ENCODE assay signal across 1 cellular context in the genomic region with DNA sequence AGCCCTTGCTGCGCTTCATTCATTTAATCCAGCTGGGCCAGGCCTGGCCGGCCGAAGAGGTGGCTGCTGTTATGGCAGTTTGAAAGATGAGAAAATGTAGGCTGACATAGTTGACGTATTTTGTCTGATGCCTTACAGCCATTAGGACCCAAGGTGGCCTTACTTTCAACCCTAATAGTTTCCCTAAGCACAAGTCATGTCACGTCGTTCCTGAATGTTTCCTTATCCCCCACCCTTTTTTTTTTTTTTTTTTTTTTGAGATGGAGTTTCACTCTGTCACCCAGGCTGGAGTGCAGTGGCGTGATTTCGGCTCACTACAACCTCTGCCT.
A peak's percentile ranks its signal among the peaks of the same experiment; 100 is the strongest.
TF ChIP-seq lines count a peak whose summit lies in the region.

No MANE protein-coding gene starts in this region.

TF ChIP-seq in HEK293, 187 proteins besides CTCF, POLR2A, EP300 and RAD21 (continued from another document):
- 0 out of 2 replicates have a peak, but pooled peaks have one; percentile 20 for TF ChIP-seq KLF7 (tag by site-specific recombination; IDR thresholded peaks at IDR 0.05; ENCODE audit: borderline replicate concordance)
